ENCODE assay signal across 8 cellular contexts in the genomic region with DNA sequence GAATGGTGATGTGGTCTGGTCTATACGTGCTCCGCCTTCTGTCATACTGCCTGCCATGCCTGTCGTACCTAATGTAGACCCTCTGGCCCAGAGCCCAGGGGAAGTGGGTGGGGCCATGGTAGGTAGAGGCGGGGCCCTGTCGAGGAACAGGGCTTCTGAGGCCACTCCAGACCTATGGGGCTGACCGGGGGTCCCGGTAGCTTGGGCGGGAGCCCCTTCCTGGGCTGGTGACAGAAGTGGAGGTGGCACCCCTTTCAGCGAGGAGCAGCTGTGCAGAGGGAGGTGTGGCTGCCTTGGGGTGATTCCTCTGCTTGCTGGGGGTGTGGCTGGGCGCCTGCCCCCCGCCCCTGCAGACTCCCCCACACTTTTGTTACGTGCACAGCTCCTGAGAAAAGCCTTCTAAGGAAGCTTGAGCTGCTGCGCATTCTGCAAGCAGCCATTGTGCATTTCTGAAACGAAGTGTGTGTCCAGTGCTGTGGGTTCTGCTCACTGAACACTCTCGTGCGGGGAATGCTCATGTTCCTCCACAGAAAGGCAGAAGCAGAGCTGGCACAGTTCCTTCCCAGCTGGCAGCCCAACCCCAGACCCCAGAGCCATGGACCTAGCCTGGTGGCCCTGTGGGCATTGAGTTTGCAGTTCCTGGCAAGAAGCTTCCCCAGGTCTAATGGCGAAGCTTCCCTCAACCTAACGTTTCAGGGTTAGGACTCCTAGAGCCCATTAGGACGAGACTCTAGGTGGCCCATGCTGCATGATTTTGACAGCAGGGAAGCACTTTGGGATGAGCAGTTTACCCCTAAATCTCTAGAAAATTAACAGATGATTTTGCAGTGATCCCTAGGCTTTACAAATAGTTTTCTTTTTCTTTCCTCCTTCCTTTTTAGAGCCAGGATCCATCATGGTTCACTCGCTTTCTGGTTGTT.
DNase-seq lines count a peak whose midpoint lies in the region; TF ChIP-seq lines count a peak whose summit lies in the region.

No MANE protein-coding gene starts in this region.

- intact Hi-C loops in tibial artery (cut with DNase I; ENCODE audit: low total_unique reads), result loop anchor here (10.0 kb wide), 1 partner anchor 56 kb away; no protein-coding TSS in a partner anchor
- intact Hi-C loops in posterior vena cava (cut with DNase I), result no loop called here

- peaks cover 1% of the 10 kb centered on the region for H3K27me3 Mint-ChIP-seq in activated naive CD4-positive, alpha-beta T cell treated with anti-CD3 and anti-CD28 coated beads, Interleukin-2, amount 50 U/mL, for 24 hours
- H3K27me3 Mint-ChIP-seq in activated CD4-positive, alpha-beta memory T cell treated with anti-CD3 and anti-CD28 coated beads, Interleukin-2, amount 10 ng/mL, durations not matched to agents 7 days and 5 days, result peaks cover 29% of the 10 kb centered on the region

- peaks cover 52% of the 10 kb centered on the region for H3K4me1 Mint-ChIP-seq in activated naive CD4-positive, alpha-beta T cell treated with anti-CD3 and anti-CD28 coated beads, Interleukin-2, amount 50 U/mL, for 24 hours
- H3K4me1 Mint-ChIP-seq in activated CD4-positive, alpha-beta memory T cell treated with anti-CD3 and anti-CD28 coated beads, Interleukin-2, amount 10 ng/mL, durations not matched to agents 7 days and 5 days, result peaks cover 34% of the 10 kb centered on the region

- H3K4me1 ChIP-seq in iPS-18a (ENCODE audit: control insufficient read depth, low read depth, low read length) (peaks cover 34% of the 10 kb centered on the region), tibial artery (peaks cover 4 to 20% (median 15%) of the 10 kb centered on the region in 4 donors)

- H3K9me3 ChIP-seq in iPS-18a (ENCODE audit: control insufficient read depth, low read depth, low read length), result no peaks in the 10 kb centered on the region
- no peaks in the 10 kb centered on the region for H3K9me3 ChIP-seq in tibial artery

- CTCF ChIA-PET in activated CD4-positive, alpha-beta memory T cell treated with anti-CD3 and anti-CD28 coated beads, Interleukin-2, amount 10 ng/mL, durations not matched to agents 7 days and 5 days (lab: Charles Lee), result interaction anchor here (2.0 kb wide), 1 partner anchor 112 kb away, joined by 7 read pairs; no protein-coding TSS in a partner anchor

- peak overlapping the region; percentile 27 for H3K27ac Mint-ChIP-seq in activated naive CD4-positive, alpha-beta T cell treated with anti-CD3 and anti-CD28 coated beads, Interleukin-2, amount 50 U/mL, for 24 hours
- no peak overlapping the region for H3K27ac Mint-ChIP-seq in activated CD4-positive, alpha-beta memory T cell treated with anti-CD3 and anti-CD28 coated beads, Interleukin-2, amount 10 ng/mL, durations not matched to agents 7 days and 5 days

- no peaks in the 10 kb centered on the region for H3K36me3 Mint-ChIP-seq in activated naive CD4-positive, alpha-beta T cell treated with anti-CD3 and anti-CD28 coated beads, Interleukin-2, amount 50 U/mL, for 24 hours
- no peaks in the 10 kb centered on the region for H3K36me3 Mint-ChIP-seq in activated CD4-positive, alpha-beta memory T cell treated with anti-CD3 and anti-CD28 coated beads, Interleukin-2, amount 10 ng/mL, durations not matched to agents 7 days and 5 days (ENCODE audit: low read depth)

- no peak overlapping the region for H3K9ac ChIP-seq in iPS-18a (ENCODE audit: low read length)

- H3K27ac ChIP-seq in iPS-18a (ENCODE audit: low read length) (peak overlapping the region; percentile 7), tibial artery (peak overlapping the region in 1 of 2 donors; percentile 45)

- no peak for DNase-seq in activated naive CD4-positive, alpha-beta T cell treated with anti-CD3 and anti-CD28 coated beads, Interleukin-2, amount 50 U/mL, for 16 hours
- DNase-seq in activated CD4-positive, alpha-beta memory T cell treated with anti-CD3 and anti-CD28 coated beads, Interleukin-2, amount 10 ng/mL, durations not matched to agents 7 days and 5 days, result no peak
- DNase-seq in tibial artery, result no peak
- DNase-seq in stimulated activated CD4-positive, alpha-beta T cell treated with anti-CD3 and anti-CD28 coated beads, Interleukin-2, amount 100 ng/mL, for 24 hours, result no peak
- DNase-seq in ACHN, result no peak
- DNase-seq in posterior vena cava (ENCODE audit: low spot score), result no peak

- peak overlapping the region; percentile 87 for H3K4me3 Mint-ChIP-seq in activated naive CD4-positive, alpha-beta T cell treated with anti-CD3 and anti-CD28 coated beads, Interleukin-2, amount 50 U/mL, for 24 hours
- peak overlapping the region; percentile 11 for H3K4me3 Mint-ChIP-seq in activated CD4-positive, alpha-beta memory T cell treated with anti-CD3 and anti-CD28 coated beads, Interleukin-2, amount 10 ng/mL, durations not matched to agents 7 days and 5 days

- in situ Hi-C loops in ACHN (cut with HindIII; ENCODE audit: low pct_ligation_motif_present, low pct_unique_long_range_greater_than_20kb, low sequenced_read_pairs), result no loop called here

- H3K27me3 ChIP-seq in iPS-18a (ENCODE audit: control insufficient read depth, insufficient read depth, low read length) (peaks cover 50% of the 10 kb centered on the region), tibial artery (no peaks in the 10 kb centered on the region)

- no peaks in the 10 kb centered on the region for H3K9me3 Mint-ChIP-seq in activated naive CD4-positive, alpha-beta T cell treated with anti-CD3 and anti-CD28 coated beads, Interleukin-2, amount 50 U/mL, for 24 hours
- no peaks in the 10 kb centered on the region for H3K9me3 Mint-ChIP-seq in activated CD4-positive, alpha-beta memory T cell treated with anti-CD3 and anti-CD28 coated beads, Interleukin-2, amount 10 ng/mL, durations not matched to agents 7 days and 5 days

- POLR2A ChIA-PET in activated CD4-positive, alpha-beta memory T cell treated with anti-CD3 and anti-CD28 coated beads, Interleukin-2, amount 10 ng/mL, durations not matched to agents 7 days and 5 days (lab: Charles Lee), result interaction anchor here (1.4 kb wide), 1 partner anchor 9 kb away, joined by 4 read pairs; no protein-coding TSS in a partner anchor

- no peaks in the 10 kb centered on the region for H3K36me3 ChIP-seq in iPS-18a (ENCODE audit: control insufficient read depth, low read depth, low read length)
- peaks cover 0 to 5% (median 0%) of the 10 kb centered on the region in 3 donors for H3K36me3 ChIP-seq in tibial artery

- TF ChIP-seq CTCF in tibial artery (IDR thresholded peaks at IDR 0.05), result no peak

- H3K4me3 ChIP-seq in iPS-18a (ENCODE audit: low read length), result peak overlapping the region; percentile 43
- peak overlapping the region; percentile 28 to 42 for H3K4me3 ChIP-seq in tibial artery
